ENCODE assay signal across 8 cellular contexts in the genomic region with DNA sequence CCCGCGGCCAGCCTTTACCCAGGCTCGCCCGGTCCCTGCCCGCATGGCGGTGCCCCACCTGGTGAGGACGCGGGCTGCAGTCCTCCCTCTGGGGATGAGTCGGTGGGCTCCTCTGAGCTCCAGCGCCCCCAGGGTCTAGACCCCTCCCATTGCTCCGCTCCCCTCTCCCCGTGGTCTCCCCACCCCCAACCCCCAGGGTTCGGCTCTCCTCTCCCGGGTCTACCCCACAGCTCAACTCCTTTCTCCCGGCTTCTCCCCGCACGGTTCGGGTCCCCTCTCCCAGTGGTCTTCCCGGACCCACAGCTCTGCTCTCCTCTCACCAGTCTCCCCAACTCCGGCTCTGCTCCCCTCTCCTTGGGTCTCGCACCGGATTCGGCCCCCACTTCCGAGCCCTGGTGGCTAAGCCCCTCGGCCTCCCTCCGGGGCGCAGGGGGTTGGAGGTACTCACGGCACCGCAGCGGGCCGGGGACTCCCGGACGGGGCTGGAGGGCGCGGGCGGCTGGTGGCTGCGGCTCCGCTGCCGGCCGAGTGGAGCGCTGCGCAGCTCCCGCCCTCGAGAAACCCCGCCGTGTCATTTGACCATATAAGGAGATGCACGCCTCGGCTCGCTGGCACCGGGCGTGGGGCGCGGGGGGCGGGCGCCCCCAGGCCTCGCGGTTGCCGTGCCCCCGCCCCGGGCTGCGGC. TPM values are rescaled to one million over a fixed set of nuclear protein-coding genes. Genes with fewer than 3 reads are reported as not detected.
DNase-seq lines count a peak whose midpoint lies in the region; ATAC-seq and TF ChIP-seq lines count a peak whose summit lies in the region.

A gene with protein sequence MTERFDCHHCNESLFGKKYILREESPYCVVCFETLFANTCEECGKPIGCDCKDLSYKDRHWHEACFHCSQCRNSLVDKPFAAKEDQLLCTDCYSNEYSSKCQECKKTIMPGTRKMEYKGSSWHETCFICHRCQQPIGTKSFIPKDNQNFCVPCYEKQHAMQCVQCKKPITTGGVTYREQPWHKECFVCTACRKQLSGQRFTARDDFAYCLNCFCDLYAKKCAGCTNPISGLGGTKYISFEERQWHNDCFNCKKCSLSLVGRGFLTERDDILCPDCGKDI (minus strand): TSS at position 530 of the 685 bp plus-strand sequence. CDS start 12,535 bp downstream, outside the sequence.

- peak within 1 kb of the TSS; percentile 99 for H4K8ac ChIP-seq in mesenchymal stem cell (ENCODE audit: low read length)

- no peaks in the 10 kb centered on the region for H3K27me3 ChIP-seq in effector memory CD4-positive, alpha-beta T cell (replicated peaks; ENCODE audit: control insufficient read depth, insufficient read depth, low read length, poor library complexity, severe bottlenecking)
- H3K27me3 ChIP-seq in mesenchymal stem cell (ENCODE audit: control insufficient read depth in 1 of 2, insufficient read depth in 1 of 2, low read length in 2 of 2), result no peaks in the 10 kb centered on the region

- no peaks in the 10 kb centered on the region for H3K36me3 ChIP-seq in effector memory CD4-positive, alpha-beta T cell (ENCODE audit: control insufficient read depth, insufficient read depth, low read length)
- H3K36me3 ChIP-seq in mesenchymal stem cell (ENCODE audit: control insufficient read depth in 1 of 2, insufficient read depth in 2 of 2, low read depth in 1 of 2, low read length in 2 of 2), result peaks cover 12 to 25% of the 10 kb centered on the region in 2 experiments

- H2BK5ac ChIP-seq in mesenchymal stem cell (ENCODE audit: low read depth, low read length, poor library complexity, severe bottlenecking), result peak within 1 kb of the TSS; percentile 100

- peak within 1 kb of the TSS; percentile 89 to 100 for H3K14ac ChIP-seq in mesenchymal stem cell (ENCODE audit: low read length in 2 of 2)

- H3K4me3 ChIP-seq in AG04449 (ENCODE audit: low read depth, low read length), result peak within 1 kb of the TSS; percentile 98
- peak within 1 kb of the TSS; percentile 72 for H3K4me3 ChIP-seq in effector memory CD4-positive, alpha-beta T cell (ENCODE audit: insufficient read depth, low read depth, low read length, poor library complexity, severe bottlenecking)
- peak within 1 kb of the TSS; percentile 88 to 98 for H3K4me3 ChIP-seq in mesenchymal stem cell (ENCODE audit: insufficient read depth in 1 of 2, low read depth in 1 of 2, low read length in 2 of 2)

- peaks cover 6% of the 10 kb centered on the region for H3K4me1 ChIP-seq in effector memory CD4-positive, alpha-beta T cell (ENCODE audit: control insufficient read depth, insufficient read depth, low read length, poor library complexity, severe bottlenecking)
- peaks cover 20% of the 10 kb centered on the region for H3K4me1 ChIP-seq in mesenchymal stem cell (ENCODE audit: control insufficient read depth, insufficient read depth, low read depth, low read length)

- peak within 1 kb of the TSS; percentile 45 for H3K4me2 ChIP-seq in mesenchymal stem cell (ENCODE audit: low read length, poor library complexity, severe bottlenecking)

- H2BK120ac ChIP-seq in mesenchymal stem cell (ENCODE audit: low read depth, low read length), result peak within 1 kb of the TSS; percentile 100

- peak; percentile 63 for TF ChIP-seq CTCF in AG04449 (IDR thresholded peaks at IDR 0.05; ENCODE audit: insufficient read depth, low read length, missing control alignments)

- H3K18ac ChIP-seq in mesenchymal stem cell (ENCODE audit: low read depth in 1 of 2, low read length in 2 of 2), result peak within 1 kb of the TSS; percentile 100

- no peaks in the 10 kb centered on the region for H3K9me3 ChIP-seq in effector memory CD4-positive, alpha-beta T cell (ENCODE audit: control insufficient read depth, low read length)
- no peaks in the 10 kb centered on the region for H3K9me3 ChIP-seq in mesenchymal stem cell (ENCODE audit: control insufficient read depth, low read length)

- H2BK12ac ChIP-seq in mesenchymal stem cell (ENCODE audit: low read length in 2 of 2), result peak within 1 kb of the TSS; percentile 95 to 100

- H3K4ac ChIP-seq in mesenchymal stem cell (ENCODE audit: low read depth in 1 of 2, low read length in 2 of 2), result peak within 1 kb of the TSS; percentile 98 to 100

- ATAC-seq in GM18867 (IDR thresholded peaks at IDR 0.05; ENCODE audit: unreplicated experiment) (peak; percentile 99), HG03066 (IDR thresholded peaks at IDR 0.05; ENCODE audit: low read depth, unreplicated experiment) (peak; percentile 97)

- WGBS in mesenchymal stem cell, result under 1% methylated on average over 55 of the region's 61 CpGs

- H3K27ac ChIP-seq in effector memory CD4-positive, alpha-beta T cell (ENCODE audit: insufficient read depth, low read length, poor library complexity, severe bottlenecking), result no peak within 1 kb of the TSS
- H3K27ac ChIP-seq in mesenchymal stem cell (ENCODE audit: low read length, poor library complexity, severe bottlenecking), result peak within 1 kb of the TSS; percentile 100

- POLR2A ChIA-PET in AG04449 (lab: Yijun Ruan, JAX), result interaction anchor here (1.1 to 1.8 kb wide), 3 partner anchors 9 to 112 kb away, joined by 4 to 23 read pairs (median 8); no protein-coding TSS in a partner anchor

- CTCF ChIA-PET in AG04449 (lab: Yijun Ruan, JAX), result interaction anchor here (0.6 to 25.1 kb wide), 10 partner anchors 9 to 121 kb away, joined by 3 to 328 read pairs (median 4); no protein-coding TSS in a partner anchor

- peak within 1 kb of the TSS; percentile 99 to 100 for H3K23ac ChIP-seq in mesenchymal stem cell (ENCODE audit: low read length in 2 of 2)

- H2AK5ac ChIP-seq in mesenchymal stem cell (ENCODE audit: low read length, severe bottlenecking), result peak within 1 kb of the TSS; percentile 99

- H2AFZ ChIP-seq in mesenchymal stem cell (ENCODE audit: low read depth, low read length), result peak within 1 kb of the TSS; percentile 39

- peak within 1 kb of the TSS; percentile 100 for H2BK15ac ChIP-seq in mesenchymal stem cell (ENCODE audit: low read depth, poor library complexity, severe bottlenecking)

- peak within 1 kb of the TSS; percentile 98 for H3K9ac ChIP-seq in mesenchymal stem cell (ENCODE audit: low read length)

- peak within 1 kb of the TSS; percentile 100 for H4K91ac ChIP-seq in mesenchymal stem cell (ENCODE audit: low read length)

- DNase-seq in AG04449 (ENCODE audit: low read depth, low spot score) (no peak), NCI-H460 (ENCODE audit: extremely low read depth, low read depth) (peak; percentile 71), mesenchymal stem cell (peak; percentile 85)
- DNase-seq in activated CD8-positive, alpha-beta memory T cell treated with anti-CD3 and anti-CD28 coated beads for 1 hour (ENCODE audit: extremely low read depth in 1 of 2, low read depth in 1 of 2), result peak; percentile 19 to 54
- DNase-seq in effector memory CD4-positive, alpha-beta T cell, result peak; percentile 22 to 47 (median 39)
- DNase-seq in stimulated activated CD8-positive, alpha-beta memory T cell treated with anti-CD3 and anti-CD28 coated beads, Interleukin-15, amount 100 ng/mL, for 24 hours (ENCODE audit: low read depth), result peak; percentile 29

- H3K79me1 ChIP-seq in mesenchymal stem cell (replicated peaks; ENCODE audit: low read length, poor library complexity, severe bottlenecking), result peaks cover 12% of the 10 kb centered on the region

RNA-seq across cellular contexts. Expression of the gene that starts here (rescaled TPM):
- total RNA-seq in NCI-H460 (2014; rRNA removed; shearing (Covaris generic)), result 11.6 and 13.9 TPM in 2 replicates
- 1.6 and 6.5 TPM in 2 replicates for polyA plus RNA-seq in NCI-H460 (2014; cell fraction: nucleus; rRNA removed)
- polyA plus RNA-seq in mesenchymal stem cell (2013, experiment 1 of 2), result 258 TPM
- 261 TPM for polyA plus RNA-seq in mesenchymal stem cell (2013, experiment 2 of 2)
